Comparison of ENCODE assay signal across 19 cellular contexts in genomic region chr6:92180090-92180489, GRCh38.
DNase-seq lines count a peak whose midpoint lies in the region; ATAC-seq and FAIRE-seq lines count a peak whose summit lies in the region.
"Had no signal": no experiment of that assay in that cellular context is flagged by ENCODE, and none has a peak within 500 bp of the region (broad histone marks: within the 10 kb centered on the region; RNA-seq: fewer than 3 reads in every experiment).

No MANE protein-coding gene starts in this region.

- H3K9me3 ChIP-seq in SK-N-MC (ENCODE audit: low read depth, low read length): no peaks in the 10 kb centered on the region
- H3K9me3 ChIP-seq: A549, Caco-2, HAP-1 had no signal

- H3K4me3 ChIP-seq in SK-N-MC: no peak overlapping the region
- H3K4me3 ChIP-seq: A549, GM23248, HAP-1 had no signal

- no peaks in the 10 kb centered on the region for H3K36me3 ChIP-seq in SK-N-MC (ENCODE audit: insufficient read depth, low read length)
- H3K36me3 ChIP-seq: HAP-1 had no signal

- no peak overlapping the region for H3K27ac ChIP-seq in SK-N-MC
- H3K27ac ChIP-seq: 22Rv1, A549, C4-2B, GM23248 had no signal

- ATAC-seq in GM18868 (IDR thresholded peaks at IDR 0.05; ENCODE audit: unreplicated experiment): no peak
- ATAC-seq: A549, HepG2 had no signal

- DNase-seq in DMS 273 (lab: John Stamatoyannopoulos, UW; ENCODE audit: unreplicated experiment): peak; percentile 26
- DNase-seq in DMS 273 treated with DMSO at 0.1 percent for 48 hours (lab: John Stamatoyannopoulos, UW): no peak
- peak; percentile 9 for DNase-seq in DMS79 (lab: John Stamatoyannopoulos, UW)
- DNase-seq in SK-N-MC (ENCODE audit: low read depth, low spot score): peak; percentile 85
- no peak for DNase-seq in posterior vena cava (ENCODE audit: low spot score)
- DNase-seq: AML-193; Caco-2; CD4-positive, alpha-beta T cell; GM23248 had no signal

- peak; percentile 21 for FAIRE-seq in endometrium (lab: Jason Lieb, UNC)
- FAIRE-seq: A549, D721Med, G401.6, GM12891, HepG2 had no signal

- intact Hi-C loops in posterior vena cava (cut with DNase I): no loop called here

- no peak overlapping the region for H3K9ac ChIP-seq in SK-N-MC (ENCODE audit: insufficient read length)
- H3K9ac ChIP-seq: GM23248 had no signal

Comparison
In these comparisons a context has a peak if more than half of its experiments do, and no peak if none do; other contexts are left out.
1. DNase-seq: peak in DMS 273 (single experiment), DMS79 (single experiment) and SK-N-MC (single experiment); none in DMS 273 treated with DMSO at 0.1 percent for 48 hours (single experiment) and posterior vena cava (single experiment).